In the genomic region with DNA sequence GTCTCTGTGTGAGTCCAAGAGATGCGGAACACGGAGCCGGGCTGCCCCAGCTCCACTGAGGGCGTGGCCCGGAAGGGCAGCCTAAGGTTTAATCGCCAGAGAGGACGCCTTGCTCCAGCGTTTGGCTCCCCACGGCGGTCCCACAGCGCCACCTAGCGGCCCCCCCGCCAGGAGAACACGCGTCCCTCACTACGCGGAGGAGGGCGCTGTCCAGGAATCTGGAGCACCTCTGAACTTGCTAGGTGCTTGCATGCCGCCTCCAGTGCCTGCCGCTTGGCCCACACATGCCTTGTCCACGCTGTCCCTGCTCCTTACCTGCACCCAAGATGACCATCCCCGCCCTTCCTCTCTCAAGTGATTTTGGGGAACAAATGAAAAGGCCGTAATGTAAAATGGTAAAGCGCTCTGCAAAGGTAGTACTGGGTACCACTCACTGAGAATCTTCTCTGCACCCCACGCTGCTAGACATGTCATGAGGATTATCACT, we compare ENCODE assay signal across 1 cellular context.
A peak's percentile ranks its signal among the peaks of the same experiment; 100 is the strongest.
TF ChIP-seq lines count a peak whose summit lies in the region.

No MANE protein-coding gene starts in this region.

TF ChIP-seq in Ishikawa, 13 proteins besides CTCF, POLR2A, EP300 and RAD21 (continued from another document):
- TF ChIP-seq, protein P1, sequence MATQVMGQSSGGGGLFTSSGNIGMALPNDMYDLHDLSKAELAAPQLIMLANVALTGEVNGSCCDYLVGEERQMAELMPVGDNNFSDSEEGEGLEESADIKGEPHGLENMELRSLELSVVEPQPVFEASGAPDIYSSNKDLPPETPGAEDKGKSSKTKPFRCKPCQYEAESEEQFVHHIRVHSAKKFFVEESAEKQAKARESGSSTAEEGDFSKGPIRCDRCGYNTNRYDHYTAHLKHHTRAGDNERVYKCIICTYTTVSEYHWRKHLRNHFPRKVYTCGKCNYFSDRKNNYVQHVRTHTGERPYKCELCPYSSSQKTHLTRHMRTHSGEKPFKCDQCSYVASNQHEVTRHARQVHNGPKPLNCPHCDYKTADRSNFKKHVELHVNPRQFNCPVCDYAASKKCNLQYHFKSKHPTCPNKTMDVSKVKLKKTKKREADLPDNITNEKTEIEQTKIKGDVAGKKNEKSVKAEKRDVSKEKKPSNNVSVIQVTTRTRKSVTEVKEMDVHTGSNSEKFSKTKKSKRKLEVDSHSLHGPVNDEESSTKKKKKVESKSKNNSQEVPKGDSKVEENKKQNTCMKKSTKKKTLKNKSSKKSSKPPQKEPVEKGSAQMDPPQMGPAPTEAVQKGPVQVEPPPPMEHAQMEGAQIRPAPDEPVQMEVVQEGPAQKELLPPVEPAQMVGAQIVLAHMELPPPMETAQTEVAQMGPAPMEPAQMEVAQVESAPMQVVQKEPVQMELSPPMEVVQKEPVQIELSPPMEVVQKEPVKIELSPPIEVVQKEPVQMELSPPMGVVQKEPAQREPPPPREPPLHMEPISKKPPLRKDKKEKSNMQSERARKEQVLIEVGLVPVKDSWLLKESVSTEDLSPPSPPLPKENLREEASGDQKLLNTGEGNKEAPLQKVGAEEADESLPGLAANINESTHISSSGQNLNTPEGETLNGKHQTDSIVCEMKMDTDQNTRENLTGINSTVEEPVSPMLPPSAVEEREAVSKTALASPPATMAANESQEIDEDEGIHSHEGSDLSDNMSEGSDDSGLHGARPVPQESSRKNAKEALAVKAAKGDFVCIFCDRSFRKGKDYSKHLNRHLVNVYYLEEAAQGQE (IDR thresholded peaks at IDR 0.05; ENCODE audit: low read depth), result peak; percentile 75
- TF ChIP-seq FOXM1 (IDR thresholded peaks at IDR 0.05; ENCODE audit: borderline replicate concordance, low read depth) (no peak), EGR1 (IDR thresholded peaks at IDR 0.05) (no peak), NFIC (IDR thresholded peaks at IDR 0.05) (no peak), TCF12 (IDR thresholded peaks at IDR 0.05; ENCODE audit: low read depth) (no peak)
- TF ChIP-seq, protein P2, sequence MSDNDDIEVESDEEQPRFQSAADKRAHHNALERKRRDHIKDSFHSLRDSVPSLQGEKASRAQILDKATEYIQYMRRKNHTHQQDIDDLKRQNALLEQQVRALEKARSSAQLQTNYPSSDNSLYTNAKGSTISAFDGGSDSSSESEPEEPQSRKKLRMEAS (IDR thresholded peaks at IDR 0.05), result peak; percentile 77
